In the genomic region with DNA sequence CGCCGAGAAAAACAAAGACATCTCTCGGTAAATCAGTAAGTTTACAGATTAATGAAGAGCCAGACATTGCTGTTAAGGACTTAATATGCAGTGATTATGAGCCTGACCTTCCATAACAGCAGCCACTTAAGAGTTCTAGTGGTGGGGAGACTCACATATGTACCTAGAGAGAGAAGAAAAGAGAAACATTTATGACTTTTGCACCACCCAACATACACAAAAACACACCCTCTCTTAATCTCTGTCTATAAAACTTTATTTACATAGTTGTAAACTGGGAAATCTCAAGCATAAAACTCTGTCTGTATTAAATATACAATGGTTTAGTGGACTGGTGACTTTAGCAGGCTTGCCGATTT, we compare ENCODE assay signal across 20 cellular contexts.
"Had no signal": no experiment of that assay in that cellular context is flagged by ENCODE, and none has a peak within 500 bp of the region (broad histone marks: within the 10 kb centered on the region; RNA-seq: fewer than 3 reads in every experiment).

No MANE protein-coding gene starts in this region.

- H3K36me3 ChIP-seq: heart left ventricle, lower lobe of right lung, neutrophil, tibial artery, vagina had no signal

- H3K36me3 Mint-ChIP-seq: activated naive CD4-positive, alpha-beta T cell treated with anti-CD3 and anti-CD28 coated beads, Interleukin-2, amount 50 U/mL, for 72 hours; mesothelial cell of epicardium; naive B cell; stimulated activated naive B cell treated with anti-CD40 and anti-IgM and Interleukin-4, amounts not matched to agents 10 μg/mL and 1 μg/mL and 100 μg/mL, for 72 hours; WTC11 had no signal

- H3K27me3 Mint-ChIP-seq: activated CD4-positive, alpha-beta memory T cell treated with anti-CD3 and anti-CD28 coated beads, Interleukin-2, amount 10 ng/mL, durations not matched to agents 7 days and 5 days; naive B cell; stimulated activated naive B cell treated with anti-CD40 and anti-IgM and Interleukin-4, amounts not matched to agents 10 μg/mL and 1 μg/mL and 100 μg/mL, for 72 hours had no signal

- H3K9me3 Mint-ChIP-seq: mesothelial cell of epicardium; stimulated activated naive B cell treated with anti-CD40 and anti-IgM and Interleukin-4, amounts not matched to agents 10 μg/mL and 1 μg/mL and 100 μg/mL, for 72 hours; WTC11 had no signal

- H3K27ac ChIP-seq: heart left ventricle, lower lobe of right lung, neutrophil, tibial artery, vagina had no signal

- H3K4me1 Mint-ChIP-seq: activated CD4-positive, alpha-beta memory T cell treated with anti-CD3 and anti-CD28 coated beads, Interleukin-2, amount 10 ng/mL, durations not matched to agents 7 days and 5 days; mesothelial cell of epicardium; naive B cell; stimulated activated naive B cell treated with anti-CD40 and anti-IgM and Interleukin-4, amounts not matched to agents 10 μg/mL and 1 μg/mL and 100 μg/mL, for 72 hours had no signal

- H3K4me3 Mint-ChIP-seq: activated CD4-positive, alpha-beta memory T cell treated with anti-CD3 and anti-CD28 coated beads, Interleukin-2, amount 10 ng/mL, durations not matched to agents 7 days and 5 days; activated T-cell treated with anti-CD3 and anti-CD28 coated beads, Interleukin-2, amount 50 U/mL, for 4 hours; mesothelial cell of epicardium; naive B cell; stimulated activated naive B cell treated with anti-CD40 and anti-IgM and Interleukin-4, amounts not matched to agents 10 μg/mL and 1 μg/mL and 100 μg/mL, for 72 hours; WTC11 had no signal

- H3K4me3 ChIP-seq: heart left ventricle, lower lobe of right lung, tibial artery, vagina had no signal

- H3K4me1 ChIP-seq: heart left ventricle, lower lobe of right lung, tibial artery, vagina had no signal

- H3K27me3 ChIP-seq: heart left ventricle, neutrophil, tibial artery, vagina had no signal

- H3K27ac Mint-ChIP-seq: activated CD4-positive, alpha-beta memory T cell treated with anti-CD3 and anti-CD28 coated beads, Interleukin-2, amount 10 ng/mL, durations not matched to agents 7 days and 5 days; activated naive CD4-positive, alpha-beta T cell treated with anti-CD3 and anti-CD28 coated beads, Interleukin-2, amount 50 U/mL, for 72 hours; mesothelial cell of epicardium; naive B cell; stimulated activated naive B cell treated with anti-CD40 and anti-IgM and Interleukin-4, amounts not matched to agents 10 μg/mL and 1 μg/mL and 100 μg/mL, for 72 hours had no signal

- H3K9me3 ChIP-seq: heart left ventricle, lower lobe of right lung, neutrophil, tibial artery, vagina had no signal

- ATAC-seq: activated naive CD4-positive, alpha-beta T cell treated with anti-CD3 and anti-CD28 coated beads, Interleukin-2, amount 50 U/mL, for 72 hours; activated T-cell treated with anti-CD3 and anti-CD28 coated beads, Interleukin-2, amount 50 U/mL, for 4 hours; heart left ventricle; lower lobe of right lung; stimulated activated naive B cell treated with anti-CD40 and anti-IgM and Interleukin-4, amounts not matched to agents 10 μg/mL and 1 μg/mL and 100 μg/mL, for 72 hours; WTC11 had no signal

- DNase-seq: activated CD4-positive, alpha-beta memory T cell treated with anti-CD3 and anti-CD28 coated beads, Interleukin-2, amount 10 ng/mL, durations not matched to agents 7 days and 5 days; activated CD4-positive, alpha-beta T cell treated with anti-CD3 and anti-CD28 coated beads for 4 hours; activated effector memory CD4-positive, alpha-beta T cell treated with anti-CD3 and anti-CD28 coated beads, Interleukin-2, amount 50 U/mL, for 16 hours; activated T-cell treated with anti-CD3 and anti-CD28 coated beads, Interleukin-2, amount 50 U/mL, for 4 hours; central memory CD4-positive, alpha-beta T cell; cortex of kidney; effector memory CD4-positive, alpha-beta T cell; heart left ventricle; lower lobe of right lung; naive B cell; posterior cingulate gyrus; stimulated activated CD4-positive, alpha-beta T cell treated with anti-CD3 and anti-CD28 coated beads, Interleukin-15, amount 100 ng/mL, for 24 hours; stimulated activated CD4-positive, alpha-beta T cell treated with anti-CD3 and anti-CD28 coated beads, Interleukin-4, amount 100 ng/mL, for 1 hour; stimulated activated naive B cell treated with anti-CD40 and anti-IgM and Interleukin-4, amounts not matched to agents 10 μg/mL and 1 μg/mL and 100 μg/mL, for 72 hours; tibial artery had no signal
